ENCODE assay signal across 8 cellular contexts in the genomic region with DNA sequence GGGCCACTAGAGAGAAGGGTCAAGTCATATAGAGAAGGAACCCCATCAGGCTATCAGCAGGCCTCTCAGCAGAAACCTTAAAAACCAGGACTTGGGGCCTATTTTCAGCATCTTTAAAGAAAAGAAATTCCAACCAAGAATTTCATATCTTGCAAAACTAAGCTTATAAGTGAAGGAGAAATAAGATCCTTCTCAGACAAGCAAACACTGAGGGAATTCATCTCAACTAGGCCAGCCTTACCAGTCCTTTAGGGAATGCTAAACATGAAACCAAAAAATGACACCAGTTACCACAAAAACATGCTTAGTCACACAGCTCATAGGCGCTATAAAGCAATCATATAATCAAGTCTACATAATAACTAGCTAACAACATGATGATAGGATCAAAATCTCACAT.
"Had no signal": no experiment of that assay in that cellular context is flagged by ENCODE, and none has a peak within 500 bp of the region (broad histone marks: within the 10 kb centered on the region; RNA-seq: fewer than 3 reads in every experiment).

No MANE protein-coding gene starts in this region.

- FAIRE-seq: G401.6, GM12878, GM12891, GM12892, GM18507, GM19239 had no signal

- H3K4me3 ChIP-seq: GM12878 had no signal

- DNase-seq: GDM1, GF-D8 had no signal

- ATAC-seq: GM12878 had no signal
